ENCODE assay signal across 1 cellular context in genomic region chr10:72260588-72261322, GRCh38.
A peak's percentile ranks its signal among the peaks of the same experiment; 100 is the strongest.
TF ChIP-seq lines count a peak whose summit lies in the region.

No MANE protein-coding gene starts in this region.

TF ChIP-seq in HepG2, 621 proteins besides CTCF, POLR2A, EP300 and RAD21 (continued from another document and continues in another):
- TF ChIP-seq ZBTB25 (CRISPR knock-in tag; IDR thresholded peaks at IDR 0.05) (peak; percentile 28; the same call in 1 of the 2 replicates), ZNF446 (CRISPR knock-in tag; IDR thresholded peaks at IDR 0.05) (no peak), NBN (conservative IDR thresholded peaks at IDR 0.05) (no peak), NFYB (CRISPR knock-in tag; IDR thresholded peaks at IDR 0.05) (no peak), ZNF263 (CRISPR knock-in tag; IDR thresholded peaks at IDR 0.05) (0 out of 2 replicates have a peak, but pooled peaks have one; percentile 45), ZNF24 (IDR thresholded peaks at IDR 0.05) (no peak), ZNF280B (CRISPR knock-in tag; IDR thresholded peaks at IDR 0.05; ENCODE audit: borderline replicate concordance) (peak; percentile 6; the same call in 1 of the 2 replicates), TMF1 (CRISPR knock-in tag; IDR thresholded peaks at IDR 0.05; ENCODE audit: low read depth) (peak; percentile 69; the same call in 1 of the 2 replicates), ZNF383 (CRISPR knock-in tag; IDR thresholded peaks at IDR 0.05; ENCODE audit: borderline replicate concordance) (no peak), STAG1 (CRISPR knock-in tag; IDR thresholded peaks at IDR 0.05) (no peak; the same call in 1 of the 2 replicates), ZNF180 (CRISPR knock-in tag; IDR thresholded peaks at IDR 0.05; ENCODE audit: borderline replicate concordance, low read depth) (no peak), FIP1L1 (IDR thresholded peaks at IDR 0.05; ENCODE audit: borderline replicate concordance, insufficient read depth, low read depth, low read length) (peak; percentile 8; the same call in 1 of the 2 replicates), CCAR2 (optimal IDR thresholded peaks at IDR 0.05; ENCODE audit: low read depth, low read length) (no peak), ZNF362 (CRISPR knock-in tag; IDR thresholded peaks at IDR 0.05; ENCODE audit: borderline replicate concordance) (peak; percentile 33; the same call in 1 of the 2 replicates), SAFB2 (CRISPR knock-in tag; IDR thresholded peaks at IDR 0.05; ENCODE audit: borderline replicate concordance, low read depth) (peak; percentile 43; the same call in 1 of the 2 replicates), TEAD2 (CRISPR knock-in tag; IDR thresholded peaks at IDR 0.05) (no peak), ZNF800 (CRISPR knock-in tag; IDR thresholded peaks at IDR 0.05) (no peak), PRMT3 (CRISPR knock-in tag; IDR thresholded peaks at IDR 0.05; ENCODE audit: borderline replicate concordance, low read depth) (peak; percentile 39; the same call in 1 of the 2 replicates), SP5 (CRISPR knock-in tag; IDR thresholded peaks at IDR 0.05; ENCODE audit: borderline replicate concordance, low read depth) (peak; percentile 66; the same call in 1 of the 2 replicates), HMG20A (CRISPR knock-in tag; IDR thresholded peaks at IDR 0.05; ENCODE audit: borderline replicate concordance) (no peak; the same call in 1 of the 2 replicates), MXD3 (CRISPR knock-in tag; IDR thresholded peaks at IDR 0.05) (0 out of 2 replicates have a peak, but pooled peaks have one; percentile 25), KDM2A (CRISPR knock-in tag; IDR thresholded peaks at IDR 0.05; ENCODE audit: borderline replicate concordance, low read depth) (peak; percentile 75), IRF2 (CRISPR knock-in tag; IDR thresholded peaks at IDR 0.05) (peak; percentile 88; the same call in 1 of the 2 replicates), IRF1 (CRISPR knock-in tag; IDR thresholded peaks at IDR 0.05; ENCODE audit: low read depth) (peak; percentile 37; the same call in 1 of the 2 replicates), RBM22 (optimal IDR thresholded peaks at IDR 0.05; ENCODE audit: low read length) (peak; percentile 34), ZNF354B (CRISPR knock-in tag; IDR thresholded peaks at IDR 0.05) (no peak), SOX5 (CRISPR knock-in tag; IDR thresholded peaks at IDR 0.05; ENCODE audit: borderline replicate concordance) (peak; percentile 67), ATF5 (CRISPR knock-in tag; IDR thresholded peaks at IDR 0.05; ENCODE audit: low read depth) (no peak), HIVEP1 (CRISPR knock-in tag; IDR thresholded peaks at IDR 0.05) (0 out of 2 replicates have a peak, but pooled peaks have one; percentile 25), NCOA5 (CRISPR knock-in tag; IDR thresholded peaks at IDR 0.05) (no peak)
- TF ChIP-seq, protein P1, sequence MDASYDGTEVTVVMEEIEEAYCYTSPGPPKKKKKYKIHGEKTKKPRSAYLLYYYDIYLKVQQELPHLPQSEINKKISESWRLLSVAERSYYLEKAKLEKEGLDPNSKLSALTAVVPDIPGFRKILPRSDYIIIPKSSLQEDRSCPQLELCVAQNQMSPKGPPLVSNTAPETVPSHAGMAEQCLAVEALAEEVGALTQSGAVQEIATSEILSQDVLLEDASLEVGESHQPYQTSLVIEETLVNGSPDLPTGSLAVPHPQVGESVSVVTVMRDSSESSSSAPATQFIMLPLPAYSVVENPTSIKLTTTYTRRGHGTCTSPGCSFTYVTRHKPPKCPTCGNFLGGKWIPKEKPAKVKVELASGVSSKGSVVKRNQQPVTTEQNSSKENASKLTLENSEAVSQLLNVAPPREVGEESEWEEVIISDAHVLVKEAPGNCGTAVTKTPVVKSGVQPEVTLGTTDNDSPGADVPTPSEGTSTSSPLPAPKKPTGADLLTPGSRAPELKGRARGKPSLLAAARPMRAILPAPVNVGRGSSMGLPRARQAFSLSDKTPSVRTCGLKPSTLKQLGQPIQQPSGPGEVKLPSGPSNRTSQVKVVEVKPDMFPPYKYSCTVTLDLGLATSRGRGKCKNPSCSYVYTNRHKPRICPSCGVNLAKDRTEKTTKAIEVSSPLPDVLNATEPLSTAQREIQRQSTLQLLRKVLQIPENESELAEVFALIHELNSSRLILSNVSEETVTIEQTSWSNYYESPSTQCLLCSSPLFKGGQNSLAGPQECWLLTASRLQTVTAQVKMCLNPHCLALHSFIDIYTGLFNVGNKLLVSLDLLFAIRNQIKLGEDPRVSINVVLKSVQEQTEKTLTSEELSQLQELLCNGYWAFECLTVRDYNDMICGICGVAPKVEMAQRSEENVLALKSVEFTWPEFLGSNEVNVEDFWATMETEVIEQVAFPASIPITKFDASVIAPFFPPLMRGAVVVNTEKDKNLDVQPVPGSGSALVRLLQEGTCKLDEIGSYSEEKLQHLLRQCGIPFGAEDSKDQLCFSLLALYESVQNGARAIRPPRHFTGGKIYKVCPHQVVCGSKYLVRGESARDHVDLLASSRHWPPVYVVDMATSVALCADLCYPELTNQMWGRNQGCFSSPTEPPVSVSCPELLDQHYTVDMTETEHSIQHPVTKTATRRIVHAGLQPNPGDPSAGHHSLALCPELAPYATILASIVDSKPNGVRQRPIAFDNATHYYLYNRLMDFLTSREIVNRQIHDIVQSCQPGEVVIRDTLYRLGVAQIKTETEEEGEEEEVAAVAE (CRISPR knock-in tag; IDR thresholded peaks at IDR 0.05; ENCODE audit: borderline replicate concordance) = 0 out of 2 replicates have a peak, but pooled peaks have one; percentile 34
- TF ChIP-seq, protein P2, sequence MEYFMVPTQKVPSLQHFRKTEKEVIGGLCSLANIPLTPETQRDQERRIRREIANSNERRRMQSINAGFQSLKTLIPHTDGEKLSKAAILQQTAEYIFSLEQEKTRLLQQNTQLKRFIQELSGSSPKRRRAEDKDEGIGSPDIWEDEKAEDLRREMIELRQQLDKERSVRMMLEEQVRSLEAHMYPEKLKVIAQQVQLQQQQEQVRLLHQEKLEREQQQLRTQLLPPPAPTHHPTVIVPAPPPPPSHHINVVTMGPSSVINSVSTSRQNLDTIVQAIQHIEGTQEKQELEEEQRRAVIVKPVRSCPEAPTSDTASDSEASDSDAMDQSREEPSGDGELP (IDR thresholded peaks at IDR 0.05; ENCODE audit: borderline replicate concordance, low read depth) = peak; percentile 98
- TF ChIP-seq, protein P3, sequence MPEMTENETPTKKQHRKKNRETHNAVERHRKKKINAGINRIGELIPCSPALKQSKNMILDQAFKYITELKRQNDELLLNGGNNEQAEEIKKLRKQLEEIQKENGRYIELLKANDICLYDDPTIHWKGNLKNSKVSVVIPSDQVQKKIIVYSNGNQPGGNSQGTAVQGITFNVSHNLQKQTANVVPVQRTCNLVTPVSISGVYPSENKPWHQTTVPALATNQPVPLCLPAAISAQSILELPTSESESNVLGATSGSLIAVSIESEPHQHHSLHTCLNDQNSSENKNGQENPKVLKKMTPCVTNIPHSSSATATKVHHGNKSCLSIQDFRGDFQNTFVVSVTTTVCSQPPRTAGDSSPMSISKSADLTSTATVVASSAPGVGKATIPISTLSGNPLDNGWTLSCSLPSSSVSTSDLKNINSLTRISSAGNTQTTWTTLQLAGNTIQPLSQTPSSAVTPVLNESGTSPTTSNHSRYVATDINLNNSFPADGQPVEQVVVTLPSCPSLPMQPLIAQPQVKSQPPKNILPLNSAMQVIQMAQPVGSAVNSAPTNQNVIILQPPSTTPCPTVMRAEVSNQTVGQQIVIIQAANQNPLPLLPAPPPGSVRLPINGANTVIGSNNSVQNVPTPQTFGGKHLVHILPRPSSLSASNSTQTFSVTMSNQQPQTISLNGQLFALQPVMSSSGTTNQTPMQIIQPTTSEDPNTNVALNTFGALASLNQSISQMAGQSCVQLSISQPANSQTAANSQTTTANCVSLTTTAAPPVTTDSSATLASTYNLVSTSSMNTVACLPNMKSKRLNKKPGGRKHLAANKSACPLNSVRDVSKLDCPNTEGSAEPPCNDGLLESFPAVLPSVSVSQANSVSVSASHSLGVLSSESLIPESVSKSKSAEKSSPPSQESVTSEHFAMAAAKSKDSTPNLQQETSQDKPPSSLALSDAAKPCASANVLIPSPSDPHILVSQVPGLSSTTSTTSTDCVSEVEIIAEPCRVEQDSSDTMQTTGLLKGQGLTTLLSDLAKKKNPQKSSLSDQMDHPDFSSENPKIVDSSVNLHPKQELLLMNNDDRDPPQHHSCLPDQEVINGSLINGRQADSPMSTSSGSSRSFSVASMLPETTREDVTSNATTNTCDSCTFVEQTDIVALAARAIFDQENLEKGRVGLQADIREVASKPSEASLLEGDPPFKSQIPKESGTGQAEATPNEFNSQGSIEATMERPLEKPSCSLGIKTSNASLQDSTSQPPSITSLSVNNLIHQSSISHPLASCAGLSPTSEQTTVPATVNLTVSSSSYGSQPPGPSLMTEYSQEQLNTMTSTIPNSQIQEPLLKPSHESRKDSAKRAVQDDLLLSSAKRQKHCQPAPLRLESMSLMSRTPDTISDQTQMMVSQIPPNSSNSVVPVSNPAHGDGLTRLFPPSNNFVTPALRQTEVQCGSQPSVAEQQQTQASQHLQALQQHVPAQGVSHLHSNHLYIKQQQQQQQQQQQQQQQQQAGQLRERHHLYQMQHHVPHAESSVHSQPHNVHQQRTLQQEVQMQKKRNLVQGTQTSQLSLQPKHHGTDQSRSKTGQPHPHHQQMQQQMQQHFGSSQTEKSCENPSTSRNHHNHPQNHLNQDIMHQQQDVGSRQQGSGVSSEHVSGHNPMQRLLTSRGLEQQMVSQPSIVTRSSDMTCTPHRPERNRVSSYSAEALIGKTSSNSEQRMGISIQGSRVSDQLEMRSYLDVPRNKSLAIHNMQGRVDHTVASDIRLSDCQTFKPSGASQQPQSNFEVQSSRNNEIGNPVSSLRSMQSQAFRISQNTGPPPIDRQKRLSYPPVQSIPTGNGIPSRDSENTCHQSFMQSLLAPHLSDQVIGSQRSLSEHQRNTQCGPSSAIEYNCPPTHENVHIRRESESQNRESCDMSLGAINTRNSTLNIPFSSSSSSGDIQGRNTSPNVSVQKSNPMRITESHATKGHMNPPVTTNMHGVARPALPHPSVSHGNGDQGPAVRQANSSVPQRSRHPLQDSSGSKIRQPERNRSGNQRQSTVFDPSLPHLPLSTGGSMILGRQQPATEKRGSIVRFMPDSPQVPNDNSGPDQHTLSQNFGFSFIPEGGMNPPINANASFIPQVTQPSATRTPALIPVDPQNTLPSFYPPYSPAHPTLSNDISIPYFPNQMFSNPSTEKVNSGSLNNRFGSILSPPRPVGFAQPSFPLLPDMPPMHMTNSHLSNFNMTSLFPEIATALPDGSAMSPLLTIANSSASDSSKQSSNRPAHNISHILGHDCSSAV (CRISPR knock-in tag; IDR thresholded peaks at IDR 0.05; ENCODE audit: borderline replicate concordance) = no peak
